22 cellular contexts compared by ENCODE assay signal in the genomic region with DNA sequence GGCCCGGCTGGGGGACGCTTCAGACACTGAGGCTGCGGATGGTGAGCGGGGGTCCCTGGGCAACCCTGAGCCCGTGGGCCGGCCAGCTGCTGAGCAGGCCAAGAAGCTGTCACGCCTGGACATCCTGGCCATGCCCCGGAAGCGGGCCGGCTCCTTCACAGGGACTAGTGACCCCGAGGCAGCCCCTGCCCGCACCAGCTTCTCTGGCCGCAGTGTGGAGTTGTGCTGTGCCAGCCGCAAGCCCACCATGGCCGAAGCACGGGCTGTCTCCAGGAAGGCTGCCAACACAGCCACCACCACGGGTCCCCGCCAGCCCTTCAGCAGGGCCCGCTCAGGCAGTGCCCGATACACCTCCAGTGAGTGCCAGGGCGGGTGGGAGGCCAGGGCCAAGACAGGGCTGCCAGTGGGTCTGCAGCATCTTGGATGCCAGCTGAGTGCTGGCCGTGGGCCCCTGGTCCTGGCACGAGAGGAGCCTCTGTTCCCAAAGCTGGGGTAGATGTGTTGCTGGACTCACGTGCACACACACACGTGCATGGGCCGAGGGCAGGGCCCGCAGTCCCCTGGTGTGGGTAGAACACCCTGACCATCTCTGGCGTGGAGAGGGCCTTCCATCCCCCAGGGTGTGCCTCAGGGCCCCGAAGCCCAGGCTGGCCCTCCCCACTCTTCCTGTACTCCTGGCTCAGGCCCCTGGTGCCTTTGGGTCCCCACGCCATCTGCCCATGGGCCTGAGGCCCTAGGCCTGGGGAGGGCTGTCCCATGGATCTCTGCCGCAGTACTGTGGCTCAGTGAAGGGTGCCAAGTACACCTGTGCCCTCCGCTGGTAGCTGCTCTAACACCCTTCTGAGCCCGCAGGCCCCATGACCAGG. TPM values are rescaled to one million over a fixed set of nuclear protein-coding genes. Genes with fewer than 3 reads are reported as not detected.
DNase-seq lines count a peak whose midpoint lies in the region; ATAC-seq and TF ChIP-seq lines count a peak whose summit lies in the region.
"Had no signal": no experiment of that assay in that cellular context is flagged by ENCODE, and none has a peak within 500 bp of the region (broad histone marks: within the 10 kb centered on the region; RNA-seq: fewer than 3 reads in every experiment).

No MANE protein-coding gene starts in this region.

- TF ChIP-seq CTCF in heart left ventricle (IDR thresholded peaks at IDR 0.05) (no peak), dorsolateral prefrontal cortex (IDR thresholded peaks at IDR 0.05 in 54 of 56, conservative IDR thresholded peaks at IDR 0.05 in 2 of 56; ENCODE audit: low read depth in 1 of 56, partially characterized antibody in 56 of 56) (no peak), upper lobe of right lung (IDR thresholded peaks at IDR 0.05) (no peak)

- no peak overlapping the region for H2BK12ac ChIP-seq in neuronal stem cell (ENCODE audit: low read length)

- TF ChIP-seq POLR2A in heart left ventricle (IDR thresholded peaks at IDR 0.05) = no peak

- DNase-seq in heart left ventricle = peak in 3 of 5 donors; percentile 10 to 55 (median 25)
- no peak for DNase-seq in cardiac septum (ENCODE audit: low spot score)
- peak in 6 of 10 donors; percentile 3 to 42 (median 29) for DNase-seq in dorsolateral prefrontal cortex
- DNase-seq in neuronal stem cell (ENCODE audit: low spot score) = no peak
- peak; percentile 62 for DNase-seq in upper lobe of right lung
- no peak for DNase-seq in NCI-H1105 treated with DMSO at 0.1 percent for 48 hours (lab: John Stamatoyannopoulos, UW)
- DNase-seq in NCI-H526 (lab: John Stamatoyannopoulos, UW) = no peak
- DNase-seq: activated CD4-positive, alpha-beta T cell treated with anti-CD3 and anti-CD28 coated beads, Interleukin-2, amount 50 U/mL, for 4 hours; activated naive CD4-positive, alpha-beta T cell; anterior cingulate cortex; DMS153; effector CD8-positive, alpha-beta T cell; KBM-7; NCI-H1694; NCI-H774; SHP77 treated with DMSO at 0.1 percent for 48 hours had no signal

- H4K8ac ChIP-seq in neuronal stem cell (ENCODE audit: low read depth, low read length) = no peak overlapping the region

- no peak overlapping the region for H2AFZ ChIP-seq in neuronal stem cell (ENCODE audit: low read length)

- H3K27ac ChIP-seq in heart left ventricle (no peak overlapping the region), dorsolateral prefrontal cortex (no peak overlapping the region), neuronal stem cell (replicated peaks; ENCODE audit: low read length) (no peak overlapping the region), upper lobe of right lung (no peak overlapping the region)
- H3K27ac ChIP-seq: esophagus muscularis mucosa, gastroesophageal sphincter had no signal

- H3K9ac ChIP-seq in neuronal stem cell (ENCODE audit: low read depth, low read length, poor library complexity) = peak overlapping the region; percentile 44

- H3K18ac ChIP-seq in neuronal stem cell (ENCODE audit: low read length) = peak overlapping the region; percentile 48

- H3K4me3 ChIP-seq in heart left ventricle (no peak overlapping the region), dorsolateral prefrontal cortex (no peak overlapping the region), neuronal stem cell (ENCODE audit: low read length in 2 of 2) (peak overlapping the region in 1 of 2 donors; percentile 42), upper lobe of right lung (no peak overlapping the region)
- H3K4me3 ChIP-seq: esophagus muscularis mucosa, gastroesophageal sphincter, GM12878 had no signal

- H3K4me2 ChIP-seq in neuronal stem cell (ENCODE audit: insufficient read depth, low read length, poor library complexity, severe bottlenecking) = no peak overlapping the region

- H3K36me3 ChIP-seq in heart left ventricle (peaks cover 0 to 44% (median 12%) of the 10 kb centered on the region in 9 donors), neuronal stem cell (replicated peaks in 1 of 2; ENCODE audit: control insufficient read depth in 2 of 2, insufficient read depth in 2 of 2, low read length in 2 of 2) (peaks cover 4 to 12% of the 10 kb centered on the region in 2 donors), upper lobe of right lung (peaks cover 9% of the 10 kb centered on the region)

- H2AK5ac ChIP-seq in neuronal stem cell (ENCODE audit: low read depth, low read length) = no peak overlapping the region

- intact Hi-C loops in heart left ventricle (cut with DNase I) (no loop called here), cardiac septum (cut with DNase I) (no loop called here), dorsolateral prefrontal cortex (cut with DNase I) (no loop called here), upper lobe of right lung (cut with DNase I) (no loop called here)

- H3K4ac ChIP-seq in neuronal stem cell (ENCODE audit: low read length) = no peak overlapping the region

- no peak overlapping the region for H2BK15ac ChIP-seq in neuronal stem cell (ENCODE audit: low read length)

- no peak overlapping the region for H3K14ac ChIP-seq in neuronal stem cell (ENCODE audit: low read length)

- H3K4me1 ChIP-seq in heart left ventricle (no peaks in the 10 kb centered on the region), neuronal stem cell (ENCODE audit: control insufficient read depth in 2 of 2, insufficient read depth in 1 of 2, low read depth in 1 of 2, low read length in 2 of 2) (peaks cover 3 to 4% of the 10 kb centered on the region in 2 donors), upper lobe of right lung (no peaks in the 10 kb centered on the region)
- H3K4me1 ChIP-seq: esophagus muscularis mucosa, gastroesophageal sphincter had no signal

- peak overlapping the region; percentile 80 for H3K23ac ChIP-seq in neuronal stem cell (ENCODE audit: low read depth, low read length, poor library complexity)

- 93 to 94% (median 93%) methylated on average over 14 to 33 of the region's 33 CpGs for WGBS in heart left ventricle, 4 donors
- no CpG with 5 or more reads among the region's 33 CpGs for WGBS in neuronal stem cell (ENCODE audit: extremely low coverage in 2 of 2, insufficient read length in 2 of 2, insufficient replicate concordance in 1 of 2), 2 donors

- H3K27me3 ChIP-seq in heart left ventricle (no peaks in the 10 kb centered on the region), dorsolateral prefrontal cortex (no peaks in the 10 kb centered on the region), neuronal stem cell (ENCODE audit: control insufficient read depth in 3 of 3, insufficient read depth in 3 of 3, low read depth in 1 of 3, low read length in 3 of 3) (no peaks in the 10 kb centered on the region), upper lobe of right lung (no peaks in the 10 kb centered on the region)
- H3K27me3 ChIP-seq: esophagus muscularis mucosa, gastroesophageal sphincter had no signal

- H3K79me1 ChIP-seq in neuronal stem cell (ENCODE audit: low read depth, low read length) = peaks cover 7% of the 10 kb centered on the region

- no peak overlapping the region for H2BK120ac ChIP-seq in neuronal stem cell (ENCODE audit: low read depth, low read length)

- no peak overlapping the region for H4K91ac ChIP-seq in neuronal stem cell (ENCODE audit: low read depth, low read length, poor library complexity)

- H3K9me3 ChIP-seq in heart left ventricle (no peaks in the 10 kb centered on the region), neuronal stem cell (replicated peaks in 1 of 2; ENCODE audit: control insufficient read depth in 2 of 2, insufficient read depth in 1 of 2, low read depth in 1 of 2, low read length in 2 of 2) (peaks cover 0 to 2% of the 10 kb centered on the region in 2 donors), upper lobe of right lung (no peaks in the 10 kb centered on the region)
- H3K9me3 ChIP-seq: esophagus muscularis mucosa, gastroesophageal sphincter had no signal

- peak overlapping the region; percentile 24 for H2BK5ac ChIP-seq in neuronal stem cell (ENCODE audit: low read length)

- ATAC-seq in heart left ventricle = no peak
- no peak for ATAC-seq in upper lobe of right lung
- no peak for ATAC-seq in GM21526 (IDR thresholded peaks at IDR 0.05; ENCODE audit: low FRiP score, unreplicated experiment)
- ATAC-seq: gastroesophageal sphincter, GM12878 had no signal

RNA-seq across cellular contexts. Expression of a gene that starts 22.8 kb away (rescaled TPM):
- total RNA-seq in heart left ventricle = 10 to 100 TPM in 8 of 9 donors, 1 to 10 TPM in 1; 9.1 to 21.9 (median 12.5) TPM
- 10 to 100 TPM in 1 of 2 donors, 1 to 10 TPM in 1; 7.5 to 17.9 TPM for polyA plus RNA-seq in heart left ventricle
- total RNA-seq in cardiac septum = 19.2 TPM
- 100 to 1,000 TPM in 41 of 120 experiments, 10 to 100 TPM in 79; 36.0 to 131 (median 93.9) TPM for total RNA-seq in dorsolateral prefrontal cortex
- 12.3 TPM for polyA plus RNA-seq in neuronal stem cell (2013, experiment 1 of 2)
- polyA plus RNA-seq in neuronal stem cell (2013, experiment 2 of 2) = 11.4 TPM
- total RNA-seq in upper lobe of right lung = 30.3 TPM

RNA-seq across cellular contexts. Expression of a gene that starts 36.8 kb away (rescaled TPM):
- total RNA-seq in heart left ventricle (1 to 10 TPM in 1 of 9 donors, under 1 TPM in 4, not detected in 4; 0.25 to 1.5 (median 0.40) TPM), cardiac septum (0.51 TPM), dorsolateral prefrontal cortex (10 to 100 TPM in 61 of 120 experiments, 1 to 10 TPM in 59; 1.6 to 29.2 (median 10.1) TPM), upper lobe of right lung (3.1 TPM)
- polyA plus RNA-seq in heart left ventricle = under 1 TPM in 1 of 2 donors, not detected in 1; 0.12 TPM
- polyA plus RNA-seq in neuronal stem cell (2013, experiment 1 of 2) = 0.04 TPM
- polyA plus RNA-seq in neuronal stem cell (2013, experiment 2 of 2) = 0.03 TPM
- total RNA-seq: CD4-positive, alpha-beta memory T cell; H4 had no signal

Comparison
In these comparisons a context has a peak if more than half of its experiments do, and no peak if none do; other contexts are left out.
1. DNase-seq: peak in heart left ventricle (3 of 5), dorsolateral prefrontal cortex (6 of 10) and upper lobe of right lung (single experiment); none in cardiac septum (single experiment), neuronal stem cell (single experiment), NCI-H1105 treated with DMSO at 0.1 percent for 48 hours (single experiment) and NCI-H526 (0 of 2).